Comparison of ENCODE assay signal across 17 cellular contexts in the genomic region with DNA sequence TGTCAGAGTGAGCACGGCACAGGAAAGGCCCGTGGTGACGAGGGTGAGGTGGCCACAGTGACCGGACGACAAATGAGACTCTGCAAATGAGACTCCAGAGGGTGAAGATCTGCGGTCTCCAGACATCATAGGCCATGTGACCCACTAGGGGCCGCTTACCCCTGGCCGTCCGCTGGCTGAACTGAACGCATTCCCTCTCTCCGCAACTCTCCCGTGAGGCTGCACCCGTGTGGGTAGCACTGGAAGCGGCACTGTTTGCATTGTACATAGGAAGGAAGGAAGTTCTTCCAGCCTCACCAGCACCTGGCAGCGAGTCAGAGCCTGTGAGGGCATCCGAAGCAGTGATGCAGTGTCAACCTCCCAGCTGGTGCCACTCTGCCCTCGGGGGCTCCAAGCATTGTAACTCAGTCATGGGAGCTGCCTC. TPM values are rescaled to one million over a fixed set of nuclear protein-coding genes. Genes with fewer than 3 reads are reported as not detected.
DNase-seq lines count a peak whose midpoint lies in the region; ATAC-seq and TF ChIP-seq lines count a peak whose summit lies in the region.
"Had no signal": no experiment of that assay in that cellular context is flagged by ENCODE, and none has a peak within 500 bp of the region (broad histone marks: within the 10 kb centered on the region; RNA-seq: fewer than 3 reads in every experiment).

No MANE protein-coding gene starts in this region.

- H3K9me3 Mint-ChIP-seq in chondrocyte (ENCODE audit: low read depth), result no peaks in the 10 kb centered on the region
- H3K9me3 Mint-ChIP-seq: endodermal cell, H9, nephron progenitor cell had no signal

- H3K27ac Mint-ChIP-seq in chondrocyte (ENCODE audit: unreplicated experiment), result no peak overlapping the region
- H3K27ac Mint-ChIP-seq: endodermal cell, H9, nephron progenitor cell had no signal

- peaks cover 42% of the 10 kb centered on the region for H3K4me1 Mint-ChIP-seq in chondrocyte (ENCODE audit: low read depth)
- H3K4me1 Mint-ChIP-seq: endodermal cell had no signal

- ATAC-seq in GM18520 (IDR thresholded peaks at IDR 0.05; ENCODE audit: unreplicated experiment), result no peak

- DNase-seq in NCI-H2171 treated with DMSO at 0.1 percent for 48 hours (lab: John Stamatoyannopoulos, UW) (peak; percentile 39), NCI-H2171 (lab: John Stamatoyannopoulos, UW) (no peak), RKO (ENCODE audit: low spot score) (peak; percentile 44), chondrocyte (ENCODE audit: low spot score) (peak; percentile 66), renal cortical epithelial cell (ENCODE audit: low read depth) (peak; percentile 32), NCI-H2227 (lab: John Stamatoyannopoulos, UW; ENCODE audit: unreplicated experiment) (no peak)
- DNase-seq in activated CD4-positive, CD25-positive, alpha-beta regulatory T cell treated with anti-CD3 and anti-CD28 coated beads, Interleukin-2, amount 50 U/mL, for 72 hours, result no peak
- DNase-seq: activated CD4-positive, alpha-beta T cell treated with anti-CD3 and anti-CD28 coated beads, Interleukin-2, amount 50 U/mL, for 48 hours; activated effector memory CD4-positive, alpha-beta T cell treated with Interleukin-2 at 50 U/mL for 16 hours; colonic mucosa; endodermal cell; H9; MM.1S; NCI-H1436; NCI-H774; nephron progenitor cell had no signal

- H3K27me3 Mint-ChIP-seq in chondrocyte (ENCODE audit: low read depth), result no peaks in the 10 kb centered on the region

- H3K36me3 Mint-ChIP-seq in chondrocyte (ENCODE audit: low read depth), result peaks cover 9% of the 10 kb centered on the region

- H3K4me3 Mint-ChIP-seq in chondrocyte (ENCODE audit: unreplicated experiment), result no peak overlapping the region
- H3K4me3 Mint-ChIP-seq: endodermal cell, nephron progenitor cell had no signal

- TF ChIP-seq CTCF in chondrocyte (IDR thresholded peaks at IDR 0.05), result no peak

RNA-seq across cellular contexts. Expression of a gene that starts 23.6 kb away (rescaled TPM):
- total RNA-seq in chondrocyte (164 to 184 TPM (median 173 TPM) in 3 replicates), renal cortical epithelial cell (22.4 and 34.7 TPM in 2 replicates)

RNA-seq across cellular contexts. Expression of a gene that starts 34.5 kb away (rescaled TPM):
- 37.0 to 41.4 TPM (median 38.9 TPM) in 3 replicates for total RNA-seq in chondrocyte
- total RNA-seq in renal cortical epithelial cell, result 14.8 and 31.5 TPM in 2 replicates

Comparison
In these comparisons a context has a peak if more than half of its experiments do, and no peak if none do; other contexts are left out.
1. DNase-seq: peak in NCI-H2171 treated with DMSO at 0.1 percent for 48 hours (single experiment), RKO (single experiment), chondrocyte (single experiment) and renal cortical epithelial cell (single experiment); none in NCI-H2171 (single experiment), activated CD4-positive, CD25-positive, alpha-beta regulatory T cell treated with anti-CD3 and anti-CD28 coated beads, Interleukin-2, amount 50 U/mL, for 72 hours (single experiment) and NCI-H2227 (single experiment).